Comparison of ENCODE assay signal across 24 cellular contexts in genomic region chr2:17319090-17319489, GRCh38.
"Had no signal": no experiment of that assay in that cellular context is flagged by ENCODE, and none has a peak within 500 bp of the region (broad histone marks: within the 10 kb centered on the region; RNA-seq: fewer than 3 reads in every experiment).

No MANE protein-coding gene starts in this region.

- H3K36me3 ChIP-seq: ascending aorta, spleen, suprapubic skin, tibial artery, upper lobe of right lung had no signal

- DNase-seq: activated CD4-positive, alpha-beta memory T cell treated with anti-CD3 and anti-CD28 coated beads, Interleukin-2, amount 10 ng/mL, durations not matched to agents 7 days and 5 days; activated CD4-positive, alpha-beta T cell treated with anti-CD3 and anti-CD28 coated beads for 1 hour; activated CD4-positive, alpha-beta T cell treated with anti-CD3 and anti-CD28 coated beads, Interleukin-2, amount 10 ng/mL, durations not matched to agents 7 days and 5 days; activated CD8-positive, alpha-beta memory T cell treated with anti-CD3 and anti-CD28 coated beads, Interleukin-2, amount 50 U/mL, for 48 hours; activated gamma-delta T cell; activated naive CD4-positive, alpha-beta T cell treated with anti-CD3 and anti-CD28 coated beads, Interleukin-2, amount 10 ng/mL, durations not matched to agents 7 days and 5 days; activated naive CD8-positive, alpha-beta T cell treated with anti-CD3 and anti-CD28 coated beads, Interleukin-2, amount 10 ng/mL, durations not matched to agents 7 days and 5 days; activated T-cell treated with anti-CD3 and anti-CD28 coated beads, Interleukin-2, amount 50 U/mL, for 24 hours; cortex of kidney; effector memory CD8-positive, alpha-beta T cell; foreskin fibroblast; hippocampal formation; left colon; mammary epithelial cell; posterior cingulate gyrus; right cardiac atrium; spleen; stimulated activated naive CD4-positive, alpha-beta T cell; tibial artery; upper lobe of right lung had no signal

- H3K27ac ChIP-seq: ascending aorta, spleen, suprapubic skin, tibial artery, upper lobe of right lung had no signal

- H3K4me1 ChIP-seq: ascending aorta, spleen, suprapubic skin, tibial artery, upper lobe of right lung had no signal

- H3K27me3 ChIP-seq: ascending aorta, spleen, suprapubic skin, tibial artery, upper lobe of right lung had no signal

- H3K4me3 ChIP-seq: ascending aorta, spleen, suprapubic skin, tibial artery, upper lobe of right lung had no signal

- FAIRE-seq: keratinocyte had no signal

- ATAC-seq: effector memory CD8-positive, alpha-beta T cell; left colon; right cardiac atrium; upper lobe of right lung; WTC11 had no signal

- H3K9me3 ChIP-seq: ascending aorta, spleen, suprapubic skin, tibial artery, upper lobe of right lung had no signal
